11 cellular contexts compared by ENCODE assay signal in the genomic region with DNA sequence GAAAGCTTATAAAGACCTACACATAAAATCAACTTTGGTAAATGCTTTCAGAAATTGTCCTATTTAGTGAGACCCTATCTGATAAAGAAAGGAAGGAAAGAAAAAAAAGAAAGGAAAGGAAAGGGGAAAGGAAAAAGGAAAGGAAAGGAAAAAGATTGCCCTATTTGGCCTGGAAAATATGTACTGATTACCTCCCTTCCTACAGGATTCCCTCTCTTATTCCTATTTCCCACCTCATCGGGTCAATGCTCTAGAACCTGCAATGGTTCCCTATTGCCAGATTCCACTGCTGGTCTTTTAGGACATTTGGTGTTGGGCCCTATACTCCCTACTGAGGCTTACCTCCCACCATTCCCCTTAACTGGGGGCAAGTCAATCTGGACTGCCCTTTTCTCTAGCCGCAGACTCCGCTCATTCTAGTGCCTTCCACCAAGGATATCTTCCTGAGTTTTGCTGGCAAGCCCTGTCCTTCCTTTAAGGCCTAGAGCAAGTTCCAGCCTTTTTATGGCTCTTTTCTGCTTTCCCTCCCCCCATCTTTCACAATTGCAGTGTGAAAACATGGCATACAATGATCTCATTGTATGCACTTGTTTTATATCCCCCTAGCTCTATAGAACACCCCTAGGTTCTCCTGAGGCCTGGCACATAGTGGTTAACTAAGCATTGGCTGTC. TPM values are rescaled to one million over a fixed set of nuclear protein-coding genes. Genes with fewer than 3 reads are reported as not detected.
DNase-seq lines count a peak whose midpoint lies in the region; ATAC-seq and TF ChIP-seq lines count a peak whose summit lies in the region.
"Had no signal": no experiment of that assay in that cellular context is flagged by ENCODE, and none has a peak within 500 bp of the region (broad histone marks: within the 10 kb centered on the region; RNA-seq: fewer than 3 reads in every experiment).

No MANE protein-coding gene starts in this region.

- peak overlapping the region; percentile 15 for H3K27ac Mint-ChIP-seq in T-helper 1 cell treated with Interleukin-12 subunit alpha and Interleukin-12 subunit beta and Interleukin-4 antibody, amounts not matched to agents 30 μg/mL and 1 μg/mL, for 36 hours
- H3K27ac Mint-ChIP-seq in activated B cell treated with CpG ODN at 0.5 μM for 24 hours: peak overlapping the region; percentile 32
- H3K27ac Mint-ChIP-seq in stimulated activated effector memory CD8-positive, alpha-beta T cell treated with anti-CD3 and anti-CD28 coated beads, Interleukin-12 subunit alpha, Interleukin-12 subunit beta, amount 100 ng/mL, for 72 hours: peak overlapping the region; percentile 98
- no peak overlapping the region for H3K27ac Mint-ChIP-seq in glutamatergic neuron (ENCODE audit: unreplicated experiment)

- CTCF ChIA-PET in activated B cell treated with CpG ODN at 0.5 μM for 24 hours (lab: Charles Lee): interaction anchor here (0.6 to 9.4 kb wide), 2 partner anchors 54 to 57 kb away, joined by 3 to 131 read pairs; no protein-coding TSS in a partner anchor

- H3K4me3 Mint-ChIP-seq in T-helper 1 cell treated with Interleukin-12 subunit alpha and Interleukin-12 subunit beta and Interleukin-4 antibody, amounts not matched to agents 30 μg/mL and 1 μg/mL, for 36 hours: no peak overlapping the region
- no peak overlapping the region for H3K4me3 Mint-ChIP-seq in activated B cell treated with CpG ODN at 0.5 μM for 24 hours
- H3K4me3 Mint-ChIP-seq in stimulated activated effector memory CD8-positive, alpha-beta T cell treated with anti-CD3 and anti-CD28 coated beads, Interleukin-12 subunit alpha, Interleukin-12 subunit beta, amount 100 ng/mL, for 72 hours: no peak overlapping the region
- no peak overlapping the region for H3K4me3 Mint-ChIP-seq in glutamatergic neuron (ENCODE audit: unreplicated experiment)

- H3K27me3 Mint-ChIP-seq in T-helper 1 cell treated with Interleukin-12 subunit alpha and Interleukin-12 subunit beta and Interleukin-4 antibody, amounts not matched to agents 30 μg/mL and 1 μg/mL, for 36 hours (ENCODE audit: low read depth): no peaks in the 10 kb centered on the region
- H3K27me3 Mint-ChIP-seq in activated B cell treated with CpG ODN at 0.5 μM for 24 hours: no peaks in the 10 kb centered on the region
- peaks cover 12% of the 10 kb centered on the region for H3K27me3 Mint-ChIP-seq in glutamatergic neuron (ENCODE audit: unreplicated experiment)

- ATAC-seq in activated B cell treated with CpG ODN at 0.5 μM for 24 hours (ENCODE audit: low read depth): no peak
- no peak for ATAC-seq in stimulated activated effector memory CD8-positive, alpha-beta T cell treated with anti-CD3 and anti-CD28 coated beads, Interleukin-12 subunit alpha, Interleukin-12 subunit beta, amount 100 ng/mL, for 72 hours

- TF ChIP-seq CTCF in activated B cell treated with CpG ODN at 0.5 μM for 24 hours (IDR thresholded peaks at IDR 0.05) (no peak), fibroblast of pulmonary artery (IDR thresholded peaks at IDR 0.05; ENCODE audit: low read length, missing control alignments) (no peak), glutamatergic neuron (IDR thresholded peaks at IDR 0.05; ENCODE audit: partially characterized antibody, unreplicated experiment) (no peak)

- no peak overlapping the region for H3K4me3 ChIP-seq in fibroblast of pulmonary artery (replicated peaks; ENCODE audit: low read depth, low read length)
- H3K4me3 ChIP-seq: ascending aorta, prostate gland had no signal

- no peaks in the 10 kb centered on the region for H3K9me3 Mint-ChIP-seq in T-helper 1 cell treated with Interleukin-12 subunit alpha and Interleukin-12 subunit beta and Interleukin-4 antibody, amounts not matched to agents 30 μg/mL and 1 μg/mL, for 36 hours
- no peaks in the 10 kb centered on the region for H3K9me3 Mint-ChIP-seq in activated B cell treated with CpG ODN at 0.5 μM for 24 hours
- H3K9me3 Mint-ChIP-seq in stimulated activated effector memory CD8-positive, alpha-beta T cell treated with anti-CD3 and anti-CD28 coated beads, Interleukin-12 subunit alpha, Interleukin-12 subunit beta, amount 100 ng/mL, for 72 hours: no peaks in the 10 kb centered on the region
- H3K9me3 Mint-ChIP-seq in glutamatergic neuron (ENCODE audit: unreplicated experiment): peaks cover 14% of the 10 kb centered on the region

- H3K4me1 Mint-ChIP-seq in T-helper 1 cell treated with Interleukin-12 subunit alpha and Interleukin-12 subunit beta and Interleukin-4 antibody, amounts not matched to agents 30 μg/mL and 1 μg/mL, for 36 hours (ENCODE audit: low read depth): peaks cover 40% of the 10 kb centered on the region
- H3K4me1 Mint-ChIP-seq in activated B cell treated with CpG ODN at 0.5 μM for 24 hours (peaks cover 36% of the 10 kb centered on the region), glutamatergic neuron (ENCODE audit: low read depth, unreplicated experiment) (peaks cover 15% of the 10 kb centered on the region)
- peaks cover 48% of the 10 kb centered on the region for H3K4me1 Mint-ChIP-seq in stimulated activated effector memory CD8-positive, alpha-beta T cell treated with anti-CD3 and anti-CD28 coated beads, Interleukin-12 subunit alpha, Interleukin-12 subunit beta, amount 100 ng/mL, for 72 hours

- intact Hi-C loops in activated B cell treated with CpG ODN at 0.5 μM for 24 hours (cut with micrococcal nuclease): loop anchor here (1.0 kb wide), 1 partner anchor 7 kb away; no protein-coding TSS in a partner anchor

- DNase-seq in T-helper 1 cell (no peak), activated B cell treated with CpG ODN at 0.5 μM for 24 hours (no peak), fibroblast of pulmonary artery (ENCODE audit: low read depth) (peak; percentile 49), NCI-H1694 (lab: John Stamatoyannopoulos, UW) (no peak), DMS79 (lab: John Stamatoyannopoulos, UW) (no peak), glutamatergic neuron (no peak)
- DNase-seq in stimulated activated effector memory CD8-positive, alpha-beta T cell treated with anti-CD3 and anti-CD28 coated beads, Interleukin-12 subunit alpha, Interleukin-12 subunit beta, amount 100 ng/mL, for 72 hours (ENCODE audit: low spot score in 2 of 2): no peak
- DNase-seq: hypothalamus had no signal

- POLR2A ChIA-PET in activated B cell treated with CpG ODN at 0.5 μM for 24 hours (lab: Charles Lee): interaction anchor here (0.5 to 13.6 kb wide), 11 partner anchors 10 to 62 kb away, joined by 3 to 967 read pairs (median 5); a partner anchor contains a TSS

- peaks cover 28% of the 10 kb centered on the region for H3K36me3 Mint-ChIP-seq in T-helper 1 cell treated with Interleukin-12 subunit alpha and Interleukin-12 subunit beta and Interleukin-4 antibody, amounts not matched to agents 30 μg/mL and 1 μg/mL, for 36 hours (ENCODE audit: low read depth)
- peaks cover 32% of the 10 kb centered on the region for H3K36me3 Mint-ChIP-seq in activated B cell treated with CpG ODN at 0.5 μM for 24 hours (ENCODE audit: low read depth)
- H3K36me3 Mint-ChIP-seq in stimulated activated effector memory CD8-positive, alpha-beta T cell treated with anti-CD3 and anti-CD28 coated beads, Interleukin-12 subunit alpha, Interleukin-12 subunit beta, amount 100 ng/mL, for 72 hours: peaks cover 41% of the 10 kb centered on the region
- H3K36me3 Mint-ChIP-seq in glutamatergic neuron (ENCODE audit: unreplicated experiment): peaks cover 6% of the 10 kb centered on the region

RNA-seq across cellular contexts. Expression of a gene that starts 4.4 kb away (rescaled TPM):
- total RNA-seq in activated B cell treated with CpG ODN at 0.5 μM for 24 hours (175 and 180 TPM in 2 replicates), glutamatergic neuron (ENCODE audit: unreplicated experiment) (153 TPM)
